ENCODE assay signal across 23 cellular contexts in the genomic region with DNA sequence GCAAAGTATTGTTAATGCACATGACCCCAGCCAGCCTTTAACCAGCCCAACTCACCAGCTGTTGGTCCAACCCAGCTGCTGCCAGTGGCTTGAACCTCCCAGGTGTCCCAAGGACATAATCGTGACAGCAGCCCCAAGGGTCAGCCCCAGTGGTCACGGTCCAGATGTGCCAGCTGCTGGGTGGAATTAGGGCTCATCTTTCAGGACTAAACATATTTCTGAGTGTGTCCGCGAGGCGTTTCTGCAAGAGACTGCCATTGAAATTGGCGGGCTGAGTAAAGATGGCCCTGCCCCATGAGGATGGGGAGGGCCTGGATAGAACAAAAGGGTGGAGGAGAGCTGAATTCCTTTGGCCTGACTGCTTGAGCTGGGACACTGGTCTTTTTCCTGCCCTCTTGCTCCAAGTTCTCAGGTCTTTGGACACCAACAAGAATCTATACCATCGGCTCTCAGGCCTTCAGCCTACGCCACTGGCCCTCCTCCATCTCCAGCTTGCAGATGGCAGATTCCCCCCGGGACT.
"Had no signal": no experiment of that assay in that cellular context is flagged by ENCODE, and none has a peak within 500 bp of the region (broad histone marks: within the 10 kb centered on the region; RNA-seq: fewer than 3 reads in every experiment).

No MANE protein-coding gene starts in this region.

- H3K4me2 ChIP-seq: smooth muscle cell had no signal

- FAIRE-seq: astrocyte, bronchial epithelial cell, endothelial cell of umbilical vein, kidney had no signal

- H3K27ac Mint-ChIP-seq: activated naive CD4-positive, alpha-beta T cell treated with anti-CD3 and anti-CD28 coated beads, Interleukin-2, amount 50 U/mL, for 72 hours; nephron progenitor cell; stimulated activated effector memory CD8-positive, alpha-beta T cell treated with anti-CD3 and anti-CD28 coated beads, Interleukin-12 subunit alpha, Interleukin-12 subunit beta, amount 100 ng/mL, for 72 hours; T-helper 1 cell treated with Interleukin-12 subunit alpha and Interleukin-12 subunit beta and Interleukin-4 antibody, amounts not matched to agents 30 μg/mL and 1 μg/mL, for 36 hours; type B pancreatic cell had no signal

- ATAC-seq: activated naive CD4-positive, alpha-beta T cell treated with anti-CD3 and anti-CD28 coated beads, Interleukin-2, amount 50 U/mL, for 72 hours; left lung; sciatic nerve; stimulated activated effector memory CD8-positive, alpha-beta T cell treated with anti-CD3 and anti-CD28 coated beads, Interleukin-12 subunit alpha, Interleukin-12 subunit beta, amount 100 ng/mL, for 72 hours had no signal

- DNase-seq: activated CD4-positive, alpha-beta T cell treated with anti-CD3 and anti-CD28 coated beads, Interleukin-2, amount 50 U/mL, for 4 hours; activated CD4-positive, CD25-positive, alpha-beta regulatory T cell treated with anti-CD3 and anti-CD28 coated beads, Interleukin-2, amount 50 U/mL, for 72 hours; activated gamma-delta T cell; adrenal gland; dermis blood vessel endothelial cell; effector memory CD4-positive, alpha-beta T cell; foreskin melanocyte; kidney; left lung; midbrain; nephron progenitor cell; stimulated activated CD4-positive, alpha-beta T cell treated with anti-CD3 and anti-CD28 coated beads, Interleukin-4, amount 100 ng/mL, for 1 hour; stomach; testis had no signal

- H3K9me3 Mint-ChIP-seq: activated naive CD4-positive, alpha-beta T cell treated with anti-CD3 and anti-CD28 coated beads, Interleukin-2, amount 50 U/mL, for 72 hours; stimulated activated effector memory CD8-positive, alpha-beta T cell treated with anti-CD3 and anti-CD28 coated beads, Interleukin-12 subunit alpha, Interleukin-12 subunit beta, amount 100 ng/mL, for 72 hours; type B pancreatic cell had no signal

- H3K27me3 ChIP-seq: adrenal gland, left lung, stomach, testis had no signal

- H3K36me3 Mint-ChIP-seq: activated naive CD4-positive, alpha-beta T cell treated with anti-CD3 and anti-CD28 coated beads, Interleukin-2, amount 50 U/mL, for 72 hours; stimulated activated effector memory CD8-positive, alpha-beta T cell treated with anti-CD3 and anti-CD28 coated beads, Interleukin-12 subunit alpha, Interleukin-12 subunit beta, amount 100 ng/mL, for 72 hours; type B pancreatic cell had no signal

- H3K27ac ChIP-seq: adrenal gland, left lung, stomach, testis had no signal

- H3K9me3 ChIP-seq: adrenal gland, left lung, stomach, testis had no signal

- H3K4me1 Mint-ChIP-seq: stimulated activated effector memory CD8-positive, alpha-beta T cell treated with anti-CD3 and anti-CD28 coated beads, Interleukin-12 subunit alpha, Interleukin-12 subunit beta, amount 100 ng/mL, for 72 hours had no signal

- H3K4me3 Mint-ChIP-seq: nephron progenitor cell; stimulated activated effector memory CD8-positive, alpha-beta T cell treated with anti-CD3 and anti-CD28 coated beads, Interleukin-12 subunit alpha, Interleukin-12 subunit beta, amount 100 ng/mL, for 72 hours; T-helper 1 cell treated with Interleukin-12 subunit alpha and Interleukin-12 subunit beta and Interleukin-4 antibody, amounts not matched to agents 30 μg/mL and 1 μg/mL, for 36 hours; type B pancreatic cell had no signal

- H3K36me3 ChIP-seq: adrenal gland, left lung, stomach had no signal

- H3K4me1 ChIP-seq: adrenal gland, left lung, stomach, testis had no signal

- H3K4me3 ChIP-seq: adrenal gland, left lung, smooth muscle cell, stomach, testis had no signal
